In the genomic region with DNA sequence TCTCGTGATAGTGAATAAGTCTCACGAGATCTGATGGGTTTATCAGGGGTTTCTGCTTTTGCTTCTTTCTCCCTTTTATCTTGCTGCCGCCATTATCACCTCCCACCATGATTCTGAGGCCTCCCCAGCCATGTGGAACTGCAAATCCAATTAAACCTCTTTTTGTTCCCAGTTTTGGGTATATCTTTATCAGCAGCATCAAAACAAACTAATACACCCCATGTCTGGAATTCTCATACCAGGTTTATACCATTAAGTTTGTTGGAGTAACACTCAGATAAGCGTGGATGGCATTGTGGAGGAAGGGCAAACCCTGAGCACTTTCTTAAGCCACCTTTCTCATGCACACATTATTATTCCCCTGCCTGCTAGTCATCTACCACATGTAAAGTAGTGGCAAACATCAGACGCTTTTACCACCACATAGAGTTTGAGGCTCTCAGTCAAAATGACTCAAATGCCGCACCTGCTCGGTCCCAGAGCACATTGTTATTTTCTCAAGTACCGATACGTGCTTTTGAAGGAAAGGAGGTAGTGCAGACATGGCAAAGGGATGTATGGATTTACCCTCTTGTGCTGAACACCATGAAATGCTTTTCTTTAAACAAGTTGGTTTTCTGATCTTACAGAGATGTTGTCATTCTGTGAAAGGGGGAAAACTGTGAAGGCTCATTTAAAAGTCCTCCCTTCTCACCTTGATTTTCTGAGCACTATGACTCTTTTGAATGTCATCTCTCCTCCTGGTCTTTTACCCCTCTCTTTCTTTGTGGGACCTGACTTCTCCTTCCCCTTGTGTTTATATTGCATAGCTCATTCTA, we compare ENCODE assay signal across 1 cellular context.
A peak's percentile ranks its signal among the peaks of the same experiment; 100 is the strongest.
TF ChIP-seq lines count a peak whose summit lies in the region.

No MANE protein-coding gene starts in this region.

TF ChIP-seq in K562, 482 proteins besides CTCF, POLR2A, EP300 and RAD21:
- TF ChIP-seq ZNF12 (CRISPR knock-in tag; IDR thresholded peaks at IDR 0.05) = no peak
- TF ChIP-seq DPF2 (IDR thresholded peaks at IDR 0.05) = 0 out of 2 replicates have a peak, but pooled peaks have one; percentile 39
- peak; percentile 35 for TF ChIP-seq MEIS2 (IDR thresholded peaks at IDR 0.05; ENCODE audit: partially characterized antibody)
- TF ChIP-seq ZNF766 (CRISPR knock-in tag; conservative IDR thresholded peaks at IDR 0.05) = peak; percentile 73; the same call in 1 of the 2 replicates
- TF ChIP-seq, protein P1, sequence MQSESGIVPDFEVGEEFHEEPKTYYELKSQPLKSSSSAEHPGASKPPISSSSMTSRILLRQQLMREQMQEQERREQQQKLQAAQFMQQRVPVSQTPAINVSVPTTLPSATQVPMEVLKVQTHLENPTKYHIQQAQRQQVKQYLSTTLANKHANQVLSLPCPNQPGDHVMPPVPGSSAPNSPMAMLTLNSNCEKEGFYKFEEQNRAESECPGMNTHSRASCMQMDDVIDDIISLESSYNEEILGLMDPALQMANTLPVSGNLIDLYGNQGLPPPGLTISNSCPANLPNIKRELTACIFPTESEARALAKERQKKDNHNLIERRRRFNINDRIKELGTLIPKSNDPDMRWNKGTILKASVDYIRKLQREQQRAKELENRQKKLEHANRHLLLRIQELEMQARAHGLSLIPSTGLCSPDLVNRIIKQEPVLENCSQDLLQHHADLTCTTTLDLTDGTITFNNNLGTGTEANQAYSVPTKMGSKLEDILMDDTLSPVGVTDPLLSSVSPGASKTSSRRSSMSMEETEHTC (IDR thresholded peaks at IDR 0.05) = no peak
TF ChIP-seq in K562: peak in this region for 3.
